ENCODE assay signal across 24 cellular contexts in the genomic region with DNA sequence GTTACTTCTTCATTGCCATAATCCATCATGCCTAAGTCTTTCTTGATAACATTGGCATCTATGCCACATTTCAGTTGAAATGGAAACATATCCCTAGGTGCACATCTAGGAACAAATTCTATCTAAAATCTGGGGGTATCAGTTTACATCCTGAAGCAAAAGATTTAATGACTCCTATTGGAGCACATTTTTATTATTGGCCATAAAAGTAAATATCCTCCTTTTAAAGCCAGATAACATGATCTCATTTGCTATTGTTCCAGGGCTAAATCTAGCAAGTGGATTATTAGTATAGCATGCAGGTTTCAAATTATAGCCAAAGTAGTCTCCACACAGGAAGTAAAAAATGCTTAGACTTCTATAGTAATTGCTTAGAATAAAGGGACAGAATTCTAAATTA.
"Had no signal": no experiment of that assay in that cellular context is flagged by ENCODE, and none has a peak within 500 bp of the region (broad histone marks: within the 10 kb centered on the region; RNA-seq: fewer than 3 reads in every experiment).

No MANE protein-coding gene starts in this region.

- H3K27me3 ChIP-seq: breast epithelium, colonic mucosa, esophagus muscularis mucosa, left lung, testis, uterus had no signal

- H3K4me3 ChIP-seq: breast epithelium, colonic mucosa, esophagus muscularis mucosa, left lung, lung, testis, uterus had no signal

- ATAC-seq: activated T-cell treated with anti-CD3 and anti-CD28 coated beads, Interleukin-2, amount 50 U/mL, for 4 hours; left lung had no signal

- H3K4me1 ChIP-seq: breast epithelium, colonic mucosa, esophagus muscularis mucosa, left lung, uterus had no signal

- DNase-seq: activated CD4-positive, alpha-beta T cell treated with anti-CD3 and anti-CD28 coated beads, Interleukin-2, amount 50 U/mL, for 4 hours; activated CD8-positive, alpha-beta memory T cell treated with anti-CD3 and anti-CD28 coated beads, Interleukin-2, amount 50 U/mL, for 48 hours; activated naive CD4-positive, alpha-beta T cell treated with Interleukin-2 at 50 U/mL for 16 hours; activated naive CD8-positive, alpha-beta T cell treated with anti-CD3 and anti-CD28 coated beads, Interleukin-2, amount 10 ng/mL, durations not matched to agents 7 days and 5 days; activated T-cell treated with anti-CD3 and anti-CD28 coated beads, Interleukin-2, amount 50 U/mL, for 4 hours; amniotic stem cell; colonic mucosa; hippocampal formation; kidney glomerular epithelial cell; left lung; naive B cell; retina; stimulated activated CD4-positive, alpha-beta T cell treated with anti-CD3 and anti-CD28 coated beads, Interleukin-4, amount 100 ng/mL, for 1 hour; stimulated activated naive CD4-positive, alpha-beta T cell; testis; trophoblast cell; uterus had no signal

- H3K27me3 Mint-ChIP-seq: activated naive CD8-positive, alpha-beta T cell treated with anti-CD3 and anti-CD28 coated beads, Interleukin-2, amount 10 ng/mL, durations not matched to agents 7 days and 5 days; naive B cell; progenitor cell of endocrine pancreas had no signal

- H3K4me1 Mint-ChIP-seq: activated naive CD8-positive, alpha-beta T cell treated with anti-CD3 and anti-CD28 coated beads, Interleukin-2, amount 10 ng/mL, durations not matched to agents 7 days and 5 days; naive B cell had no signal

- H3K4me3 Mint-ChIP-seq: activated naive CD8-positive, alpha-beta T cell treated with anti-CD3 and anti-CD28 coated beads, Interleukin-2, amount 10 ng/mL, durations not matched to agents 7 days and 5 days; activated T-cell treated with anti-CD3 and anti-CD28 coated beads, Interleukin-2, amount 50 U/mL, for 4 hours; naive B cell; neural crest cell had no signal

- H3K36me3 ChIP-seq: breast epithelium, colonic mucosa, left lung, uterus had no signal

- FAIRE-seq: frontal cortex had no signal

- H3K27ac ChIP-seq: breast epithelium, colonic mucosa, esophagus muscularis mucosa, left lung, testis, uterus had no signal

- H3K9me3 ChIP-seq: breast epithelium, colonic mucosa, esophagus muscularis mucosa, left lung, testis, uterus had no signal

- H3K27ac Mint-ChIP-seq: activated naive CD8-positive, alpha-beta T cell treated with anti-CD3 and anti-CD28 coated beads, Interleukin-2, amount 10 ng/mL, durations not matched to agents 7 days and 5 days; activated T-helper 2 cell treated with anti-CD3 and anti-CD28 coated beads, Interferon-gamma antibody, Interleukin-2, Interleukin-4, amounts not matched to agents 10 μg/mL and 5 μg/mL and 100 μg/mL, durations not matched to agents 14 hours and 24 hours and 36 hours; naive B cell; progenitor cell of endocrine pancreas had no signal

- H3K36me3 Mint-ChIP-seq: activated naive CD8-positive, alpha-beta T cell treated with anti-CD3 and anti-CD28 coated beads, Interleukin-2, amount 10 ng/mL, durations not matched to agents 7 days and 5 days; naive B cell had no signal
